In the genomic region with DNA sequence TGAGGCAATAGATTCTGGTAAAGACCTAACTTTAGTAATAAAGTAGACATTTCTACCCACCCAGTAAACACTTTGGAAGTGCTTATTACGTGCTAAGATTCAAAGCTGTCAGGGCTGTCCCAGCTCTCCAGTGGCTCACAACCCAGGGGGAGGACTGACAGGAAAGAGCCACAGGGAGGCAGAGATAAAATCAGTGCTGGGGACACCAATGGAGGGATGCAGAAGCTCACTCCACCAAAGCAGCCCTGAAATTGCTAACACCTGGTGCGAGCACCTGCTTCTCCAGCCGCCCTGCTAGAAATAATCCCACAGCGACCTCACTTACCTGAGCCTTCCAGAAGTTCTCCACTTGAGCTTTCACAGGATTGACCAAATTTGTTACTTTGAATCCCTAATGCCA, we compare ENCODE assay signal across 28 cellular contexts.
DNase-seq lines count a peak whose midpoint lies in the region; ATAC-seq and TF ChIP-seq lines count a peak whose summit lies in the region.
"Had no signal": no experiment of that assay in that cellular context is flagged by ENCODE, and none has a peak within 500 bp of the region (broad histone marks: within the 10 kb centered on the region; RNA-seq: fewer than 3 reads in every experiment).

No MANE protein-coding gene starts in this region.

- peaks cover 3% of the 10 kb centered on the region for H3F3A ChIP-seq in smooth muscle cell (ENCODE audit: low read depth)

- H3K4me3 Mint-ChIP-seq in endodermal cell: no peak overlapping the region
- H3K4me3 Mint-ChIP-seq: CD4-positive, alpha-beta memory T cell; T-helper 17 cell had no signal

- dilution Hi-C loops in mammary epithelial cell (cut with HindIII; ENCODE audit: low sequenced_read_pairs): no loop called here

- no peaks in the 10 kb centered on the region for H4K20me1 ChIP-seq in smooth muscle cell (ENCODE audit: low read depth)
- H4K20me1 ChIP-seq in mammary epithelial cell (ENCODE audit: insufficient read depth, low read length): no peaks in the 10 kb centered on the region
- H4K20me1 ChIP-seq: BLaER1 treated with 17β-estradiol and CSF1 and Interleukin-3, amounts not matched to agents 10 nM and 100 nM had no signal

- H3K27me3 ChIP-seq in right atrium auricular region: no peaks in the 10 kb centered on the region
- no peaks in the 10 kb centered on the region for H3K27me3 ChIP-seq in right cardiac atrium (ENCODE audit: control insufficient read depth, insufficient read depth)
- no peaks in the 10 kb centered on the region for H3K27me3 ChIP-seq in endodermal cell (ENCODE audit: control insufficient read depth, insufficient read depth, low read length, poor library complexity, severe bottlenecking)
- no peaks in the 10 kb centered on the region for H3K27me3 ChIP-seq in smooth muscle cell (ENCODE audit: low read depth)
- no peaks in the 10 kb centered on the region for H3K27me3 ChIP-seq in mammary epithelial cell (ENCODE audit: insufficient read depth, low read length)
- H3K27me3 ChIP-seq: BLaER1 treated with 17β-estradiol and CSF1 and Interleukin-3, amounts not matched to agents 10 nM and 100 nM had no signal

- H3K4me1 ChIP-seq in right atrium auricular region (no peaks in the 10 kb centered on the region), right cardiac atrium (ENCODE audit: control insufficient read depth, insufficient read depth, low read length) (peaks cover 2% of the 10 kb centered on the region), endodermal cell (ENCODE audit: control insufficient read depth, insufficient read depth, low read length) (peaks cover 9% of the 10 kb centered on the region), smooth muscle cell (ENCODE audit: low read depth) (no peaks in the 10 kb centered on the region), mammary epithelial cell (ENCODE audit: insufficient read depth, low read length) (peaks cover 5% of the 10 kb centered on the region)
- H3K4me1 ChIP-seq: Caco-2 had no signal

- H3K9ac ChIP-seq in endodermal cell (ENCODE audit: extremely low read depth, low read length, poor library complexity, severe bottlenecking) (no peak overlapping the region), smooth muscle cell (ENCODE audit: low read depth) (no peak overlapping the region), mammary epithelial cell (ENCODE audit: insufficient read depth, low read length) (no peak overlapping the region)
- H3K9ac ChIP-seq: BLaER1 treated with 17β-estradiol and CSF1 and Interleukin-3, amounts not matched to agents 10 nM and 100 nM had no signal

- no peak for TF ChIP-seq CTCF in right atrium auricular region (IDR thresholded peaks at IDR 0.05)
- no peak for TF ChIP-seq CTCF in endodermal cell (conservative IDR thresholded peaks at IDR 0.05)
- no peak for TF ChIP-seq CTCF in smooth muscle cell (IDR thresholded peaks at IDR 0.05; ENCODE audit: borderline replicate concordance, insufficient read depth, poor library complexity, severe bottlenecking)
- no peak for TF ChIP-seq CTCF in mammary epithelial cell (conservative IDR thresholded peaks at IDR 0.05 in 1 of 2, IDR thresholded peaks at IDR 0.05 in 1 of 2; ENCODE audit: extremely low read depth in 1 of 2, insufficient read depth in 1 of 2, low read depth in 1 of 2, low read length in 2 of 2)

- H3K4me1 Mint-ChIP-seq in endodermal cell: peaks cover 15% of the 10 kb centered on the region
- H3K4me1 Mint-ChIP-seq: CD4-positive, alpha-beta memory T cell; T-helper 17 cell had no signal

- H3K4me2 ChIP-seq in smooth muscle cell: no peak overlapping the region
- no peak overlapping the region for H3K4me2 ChIP-seq in mammary epithelial cell (ENCODE audit: insufficient read depth, low read depth, low read length)
- H3K4me2 ChIP-seq: BLaER1 treated with 17β-estradiol and CSF1 and Interleukin-3, amounts not matched to agents 10 nM and 100 nM had no signal

- no peak overlapping the region for H2AFZ ChIP-seq in smooth muscle cell (ENCODE audit: low read depth)
- H2AFZ ChIP-seq in mammary epithelial cell (ENCODE audit: low read depth, low read length): no peak overlapping the region

- no peak for ATAC-seq in right cardiac atrium
- ATAC-seq: HepG2, Panc1, T-helper 17 cell had no signal

- no peaks in the 10 kb centered on the region for H3K9me3 Mint-ChIP-seq in endodermal cell

- H3K27ac Mint-ChIP-seq in endodermal cell: no peak overlapping the region
- H3K27ac Mint-ChIP-seq: CD4-positive, alpha-beta memory T cell; T-helper 17 cell had no signal

- BruUV-seq in mammary epithelial cell (replicated peaks; lab: Mats Ljungman, UMichigan): no TSS peak

- H3K9me3 ChIP-seq in right atrium auricular region: no peaks in the 10 kb centered on the region
- H3K9me3 ChIP-seq in right cardiac atrium (ENCODE audit: control insufficient read depth, low read length): no peaks in the 10 kb centered on the region
- H3K9me3 ChIP-seq in endodermal cell (ENCODE audit: control insufficient read depth, low read length): no peaks in the 10 kb centered on the region
- H3K9me3 ChIP-seq in smooth muscle cell (replicated peaks; ENCODE audit: low read depth): no peaks in the 10 kb centered on the region
- no peaks in the 10 kb centered on the region for H3K9me3 ChIP-seq in mammary epithelial cell (replicated peaks; ENCODE audit: insufficient read depth, low read length)
- H3K9me3 ChIP-seq: A549, Caco-2 had no signal

- peaks cover 2% of the 10 kb centered on the region for H3K27me3 Mint-ChIP-seq in endodermal cell (ENCODE audit: insufficient read depth)
- H3K27me3 Mint-ChIP-seq: CD4-positive, alpha-beta memory T cell; T-helper 17 cell had no signal

- no peaks in the 10 kb centered on the region for H3K79me2 ChIP-seq in smooth muscle cell (ENCODE audit: low read depth)
- no peaks in the 10 kb centered on the region for H3K79me2 ChIP-seq in mammary epithelial cell (ENCODE audit: insufficient read depth, low read length)

- CTCF ChIA-PET in mammary epithelial cell (lab: Charles Lee; ENCODE audit: low non-redundant PET): no interaction called here

- intact Hi-C loops in right cardiac atrium (cut with DNase I): no loop called here
- intact Hi-C loops in mammary epithelial cell (cut with micrococcal nuclease): no loop called here

- in situ Hi-C loops in mammary epithelial cell (cut with MboI; ENCODE audit: low sequenced_read_pairs in 2 of 2): no loop called here

- DNase-seq in right atrium auricular region (ENCODE audit: low spot score): peak; percentile 38
- DNase-seq in right cardiac atrium: no peak
- DNase-seq in NCI-H748 treated with DMSO at 0.1 percent for 48 hours (lab: John Stamatoyannopoulos, UW): peak; percentile 36
- peak; percentile 56 for DNase-seq in endodermal cell
- DNase-seq in smooth muscle cell (lab: John Stamatoyannopoulos, UW; ENCODE audit: unreplicated experiment): no peak
- DNase-seq in stimulated activated CD4-positive, alpha-beta T cell treated with anti-CD3 and anti-CD28 coated beads, Interleukin-12 subunit alpha, Interleukin-12 subunit beta, amount 100 ng/mL, for 4 hours: no peak
- no peak for DNase-seq in mammary epithelial cell
- no peak for DNase-seq in epidermal melanocyte (ENCODE audit: insufficient read length, low spot score)
- DNase-seq: AML-193; Caco-2; CD4-positive, alpha-beta memory T cell; DMS 273 treated with DMSO at 0.1 percent for 48 hours; DND-41; KBM-7; MV-4-11; NCI-H1105; NCI-H1436 treated with DMSO at 0.1 percent for 48 hours; NCI-H2029; NCI-H2227 treated with DMSO at 0.1 percent for 48 hours; NCI-H526 treated with DMSO at 0.1 percent for 48 hours; NK-92 treated with Interleukin-12 subunit alpha and Interleukin-12 subunit beta, amount 100 ng/mL, for 24 hours; SHP77 treated with DMSO at 0.1 percent for 48 hours; T-helper 17 cell had no signal

- H3K27ac ChIP-seq in right atrium auricular region (no peak overlapping the region), right cardiac atrium (ENCODE audit: low read length) (no peak overlapping the region), endodermal cell (ENCODE audit: low read depth, low read length) (no peak overlapping the region), smooth muscle cell (ENCODE audit: low read depth) (peak overlapping the region; percentile 80), mammary epithelial cell (ENCODE audit: insufficient read depth, low read depth, low read length) (no peak overlapping the region)
- H3K27ac ChIP-seq: BLaER1 treated with 17β-estradiol and CSF1 and Interleukin-3, amounts not matched to agents 10 nM and 100 nM; SK-N-MC had no signal

- H3K36me3 Mint-ChIP-seq in endodermal cell (ENCODE audit: low read depth): no peaks in the 10 kb centered on the region
- H3K36me3 Mint-ChIP-seq: CD4-positive, alpha-beta memory T cell had no signal

- H3K36me3 ChIP-seq in right atrium auricular region: no peaks in the 10 kb centered on the region
- no peaks in the 10 kb centered on the region for H3K36me3 ChIP-seq in endodermal cell (ENCODE audit: control insufficient read depth, insufficient read depth, low read length)
- H3K36me3 ChIP-seq in smooth muscle cell (ENCODE audit: low read depth): no peaks in the 10 kb centered on the region
- no peaks in the 10 kb centered on the region for H3K36me3 ChIP-seq in mammary epithelial cell (ENCODE audit: insufficient read depth, low read length)
- H3K36me3 ChIP-seq: BLaER1 treated with 17β-estradiol and CSF1 and Interleukin-3, amounts not matched to agents 10 nM and 100 nM had no signal

- WGBS in right cardiac atrium: 92% methylated on average over 4 of the region's 4 CpGs
- 86 to 94% methylated on average over 4 of the region's 4 CpGs for WGBS in endodermal cell (ENCODE audit: insufficient coverage in 1 of 2, insufficient read length in 1 of 2), 2 experiments
- 80% methylated on average over 4 of the region's 4 CpGs for WGBS in smooth muscle cell (ENCODE audit: low lambda C conversion rate)
- WGBS in mammary epithelial cell (ENCODE audit: low coverage, missing lambda C conversion rate): 87% methylated on average over 2 of the region's 4 CpGs

- H3K4me3 ChIP-seq in right atrium auricular region: no peak overlapping the region
- H3K4me3 ChIP-seq in right cardiac atrium (ENCODE audit: low read length): no peak overlapping the region
- no peak overlapping the region for H3K4me3 ChIP-seq in endodermal cell (ENCODE audit: low read length)
- H3K4me3 ChIP-seq in smooth muscle cell: no peak overlapping the region
- no peak overlapping the region for H3K4me3 ChIP-seq in mammary epithelial cell (replicated peaks in 1 of 3; ENCODE audit: insufficient read depth in 1 of 3, low read depth in 2 of 3, low read length in 3 of 3)
- H3K4me3 ChIP-seq: A549; BLaER1 treated with 17β-estradiol and CSF1 and Interleukin-3, amounts not matched to agents 10 nM and 100 nM; SK-N-MC had no signal

Comparison
In these comparisons a context has a peak if more than half of its experiments do, and no peak if none do; other contexts are left out.
1. DNase-seq: peak in right atrium auricular region (single experiment), NCI-H748 treated with DMSO at 0.1 percent for 48 hours (single experiment) and endodermal cell (single experiment); none in right cardiac atrium (0 of 3), smooth muscle cell (single experiment), stimulated activated CD4-positive, alpha-beta T cell treated with anti-CD3 and anti-CD28 coated beads, Interleukin-12 subunit alpha, Interleukin-12 subunit beta, amount 100 ng/mL, for 4 hours (single experiment), mammary epithelial cell (single experiment) and epidermal melanocyte (single experiment).